Comparison of ENCODE assay signal across 1 cellular context in the genomic region with DNA sequence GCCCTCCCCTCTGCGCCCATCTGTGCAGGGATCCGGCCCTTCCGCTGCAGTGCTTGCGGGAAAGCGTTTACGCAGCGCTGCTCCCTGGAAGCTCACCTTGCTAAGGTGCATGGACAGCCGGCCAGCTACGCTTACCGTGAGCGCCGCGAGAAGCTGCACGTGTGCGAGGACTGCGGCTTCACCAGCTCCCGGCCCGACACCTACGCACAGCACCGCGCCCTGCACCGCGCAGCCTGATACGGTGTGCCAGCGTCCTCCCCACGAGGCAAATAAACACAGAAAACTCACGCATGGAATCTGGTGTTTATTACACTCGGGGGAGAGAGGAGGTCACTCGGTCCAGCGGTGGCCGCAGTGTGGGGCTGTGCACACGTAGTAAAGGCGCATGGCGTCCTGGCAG.
TF ChIP-seq lines count a peak whose summit lies in the region.

No MANE protein-coding gene starts in this region.

TF ChIP-seq in HEK293, 187 proteins besides CTCF, POLR2A, EP300 and RAD21 (continued from another document):
- no peak for TF ChIP-seq ATF2 (tag by site-specific recombination; IDR thresholded peaks at IDR 0.05; ENCODE audit: low read depth)
